Comparison of ENCODE assay signal across 9 cellular contexts in the genomic region with DNA sequence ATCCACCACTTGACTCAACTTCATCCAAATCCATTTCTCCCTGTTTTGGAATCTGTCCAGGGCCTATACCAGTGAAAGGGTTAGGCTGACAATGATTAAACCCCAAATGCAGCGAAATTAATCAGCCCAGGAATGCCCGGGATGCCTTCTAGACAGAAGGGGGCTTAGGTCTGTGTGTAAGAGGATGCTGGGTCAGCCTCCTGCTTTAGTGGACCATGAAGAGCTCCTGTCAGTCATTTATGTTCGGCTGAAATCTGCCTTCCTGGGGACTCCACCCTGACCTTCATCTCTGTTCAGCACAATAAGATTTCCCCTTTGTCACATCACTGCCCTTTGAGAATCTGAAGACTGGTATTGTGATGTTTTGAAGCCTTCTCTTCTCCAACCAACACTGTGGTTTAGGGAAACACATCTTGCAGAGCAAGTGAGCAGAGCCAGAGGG.
DNase-seq lines count a peak whose midpoint lies in the region; ATAC-seq, FAIRE-seq and TF ChIP-seq lines count a peak whose summit lies in the region.
"Had no signal": no experiment of that assay in that cellular context is flagged by ENCODE, and none has a peak within 500 bp of the region (broad histone marks: within the 10 kb centered on the region; RNA-seq: fewer than 3 reads in every experiment).

No MANE protein-coding gene starts in this region.

- H3K36me3 Mint-ChIP-seq in naive B cell = no peaks in the 10 kb centered on the region

- H3K4me3 ChIP-seq in kidney (ENCODE audit: low read length in 2 of 2) (no peak overlapping the region), psoas muscle (no peak overlapping the region), suprapubic skin (no peak overlapping the region)
- H3K4me3 ChIP-seq: dorsolateral prefrontal cortex had no signal

- H3K4me3 Mint-ChIP-seq in naive B cell = peak overlapping the region; percentile 9 to 76 (median 51)

- H3K27ac ChIP-seq in kidney (ENCODE audit: low read depth in 2 of 2, low read length in 2 of 2) (peak overlapping the region in 1 of 2 donors; percentile 27), psoas muscle (no peak overlapping the region), suprapubic skin (no peak overlapping the region)

- 60 to 74% (median 71%) methylated on average over 3 of the region's 3 CpGs for WGBS in psoas muscle, 3 donors
- WGBS in suprapubic skin = 59% methylated on average over 3 of the region's 3 CpGs

- H3K9me3 Mint-ChIP-seq in naive B cell = no peaks in the 10 kb centered on the region

- TF ChIP-seq POLR2A in suprapubic skin (IDR thresholded peaks at IDR 0.05) = no peak

- no peak for FAIRE-seq in kidney (lab: Jason Lieb, UNC)

- intact Hi-C loops in kidney (cut with DNase I) (loop anchor here (10.0 kb wide), 1 partner anchor 390 kb away; no protein-coding TSS in a partner anchor), psoas muscle (cut with DNase I) (loop anchor here (5.0 kb wide), 2 partner anchors 818 to 823 kb away; no protein-coding TSS in a partner anchor)

- no peak for TF ChIP-seq CTCF in kidney (IDR thresholded peaks at IDR 0.05; ENCODE audit: borderline replicate concordance, extremely low read depth, insufficient read depth)
- TF ChIP-seq CTCF in psoas muscle (IDR thresholded peaks at IDR 0.05) = no peak
- no peak for TF ChIP-seq CTCF in suprapubic skin (IDR thresholded peaks at IDR 0.05)

- no peaks in the 10 kb centered on the region for H3K27me3 Mint-ChIP-seq in naive B cell

- ATAC-seq in GM18868 (IDR thresholded peaks at IDR 0.05; ENCODE audit: unreplicated experiment) (peak; percentile 47), HG02571 (IDR thresholded peaks at IDR 0.05; ENCODE audit: unreplicated experiment) (peak; percentile 30), naive B cell (ENCODE audit: low read depth in 2 of 2) (peak; percentile 54 to 60), psoas muscle (no peak)

- H3K9me3 ChIP-seq in kidney (ENCODE audit: control insufficient read depth in 1 of 2, low read length in 2 of 2) = no peaks in the 10 kb centered on the region
- H3K9me3 ChIP-seq in psoas muscle = no peaks in the 10 kb centered on the region
- H3K9me3 ChIP-seq in suprapubic skin = no peaks in the 10 kb centered on the region

- H3K9ac ChIP-seq in kidney (ENCODE audit: low read length in 2 of 2) = no peak overlapping the region

- peak; percentile 59 for DNase-seq in NCI-H82 (lab: John Stamatoyannopoulos, UW)
- DNase-seq in naive B cell = peak; percentile 68
- DNase-seq in kidney = no peak
- DNase-seq in psoas muscle = no peak
- no peak for DNase-seq in suprapubic skin (ENCODE audit: low spot score in 2 of 2)
- DNase-seq: activated CD8-positive, alpha-beta memory T cell treated with anti-CD3 and anti-CD28 coated beads for 24 hours; dorsolateral prefrontal cortex had no signal

- H3K4me1 Mint-ChIP-seq in naive B cell = peaks cover 46 to 77% (median 69%) of the 10 kb centered on the region in 3 donors

- TF ChIP-seq EP300 in suprapubic skin (IDR thresholded peaks at IDR 0.05) = no peak

- no peaks in the 10 kb centered on the region for H3K36me3 ChIP-seq in kidney (ENCODE audit: control insufficient read depth in 1 of 2, insufficient read depth in 2 of 2, low read length in 2 of 2)
- no peaks in the 10 kb centered on the region for H3K36me3 ChIP-seq in psoas muscle (ENCODE audit: insufficient read depth in 1 of 2, low read depth in 1 of 2)
- H3K36me3 ChIP-seq in suprapubic skin = no peaks in the 10 kb centered on the region

- peaks cover 16 to 24% of the 10 kb centered on the region in 2 donors for H3K4me1 ChIP-seq in kidney (ENCODE audit: control insufficient read depth in 1 of 2, insufficient read depth in 1 of 2, low read depth in 1 of 2, low read length in 2 of 2)
- peaks cover 28% of the 10 kb centered on the region for H3K4me1 ChIP-seq in psoas muscle
- peaks cover 51% of the 10 kb centered on the region for H3K4me1 ChIP-seq in suprapubic skin

- H3K27me3 ChIP-seq in psoas muscle (ENCODE audit: insufficient read depth in 3 of 3, low read length in 2 of 3) (no peaks in the 10 kb centered on the region), suprapubic skin (no peaks in the 10 kb centered on the region)
- H3K27me3 ChIP-seq: dorsolateral prefrontal cortex had no signal

- peak overlapping the region; percentile 56 to 98 (median 90) for H3K27ac Mint-ChIP-seq in naive B cell

Comparison
In these comparisons a context has a peak if more than half of its experiments do, and no peak if none do; other contexts are left out.
1. ATAC-seq: peak in GM18868 (single experiment), HG02571 (single experiment) and naive B cell (2 of 2); none in psoas muscle (0 of 4).
2. DNase-seq: peak in NCI-H82 (single experiment) and naive B cell (single experiment); none in kidney (single experiment), psoas muscle (0 of 2) and suprapubic skin (0 of 2).